ENCODE assay signal across 2 cellular contexts in the genomic region with DNA sequence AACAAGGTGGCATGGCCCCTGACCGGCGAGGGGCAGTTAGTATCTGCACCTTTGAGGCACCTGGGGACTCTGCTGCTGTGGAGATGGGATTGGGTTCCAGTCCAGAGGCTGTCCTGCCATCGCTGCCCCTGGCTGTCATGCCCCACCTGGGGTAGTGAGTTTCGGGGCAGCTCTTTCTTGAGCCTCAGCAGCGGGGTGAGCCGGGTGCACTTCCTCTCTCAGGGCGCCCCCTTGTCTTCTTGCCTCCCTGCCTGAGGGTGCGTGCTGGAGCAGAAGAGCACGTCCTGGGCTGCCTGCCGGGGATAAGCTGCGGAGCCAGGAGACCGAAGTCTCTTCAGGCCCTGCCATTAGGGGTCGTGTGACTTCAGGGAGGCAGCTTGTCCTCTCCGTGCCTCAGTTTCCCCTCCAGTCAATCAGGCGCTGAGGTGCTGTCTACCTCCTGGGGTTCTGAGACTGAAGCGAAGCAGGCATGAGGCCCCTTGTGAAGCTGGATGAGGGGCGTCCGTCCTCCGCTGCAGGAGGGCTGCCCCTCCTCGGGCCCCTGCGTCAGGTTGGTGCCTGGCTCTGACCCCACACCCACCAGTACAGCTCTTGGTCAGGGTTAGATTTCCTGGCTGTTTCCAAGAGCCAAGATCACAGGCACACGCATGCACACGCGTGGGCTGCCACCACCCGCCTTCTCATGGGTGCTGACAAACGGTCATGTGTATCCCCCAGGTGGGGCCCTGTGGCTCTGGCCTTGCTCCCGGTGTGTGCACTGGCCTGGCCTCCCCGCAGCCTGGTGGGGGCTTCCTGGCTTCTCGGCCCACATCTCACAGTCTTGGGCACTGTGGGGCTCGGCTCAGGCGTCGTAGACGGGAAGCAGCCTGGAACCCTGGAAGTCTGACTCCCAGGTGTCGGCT.
TF ChIP-seq lines count a peak whose summit lies in the region.

No MANE protein-coding gene starts in this region.

TF ChIP-seq in GM12891, 5 proteins besides CTCF, POLR2A, EP300 and RAD21:
- no peak for TF ChIP-seq PAX5 (IDR thresholded peaks at IDR 0.05; ENCODE audit: insufficient read depth, low read length, severe bottlenecking)
- TF ChIP-seq POLR2AphosphoS5 (IDR thresholded peaks at IDR 0.05; ENCODE audit: low read depth, low read length): no peak
- no peak for TF ChIP-seq POU2F2 (IDR thresholded peaks at IDR 0.05; ENCODE audit: low read depth, low read length)
- peak; percentile 15; the same call in 1 of the 2 replicates for TF ChIP-seq SPI1 (IDR thresholded peaks at IDR 0.05; ENCODE audit: low read depth, low read length)
- TF ChIP-seq TAF1 (IDR thresholded peaks at IDR 0.05; ENCODE audit: low read depth, low read length): no peak
TF ChIP-seq in GM12891: peak in this region for 1.

TF ChIP-seq in K562, 482 proteins besides CTCF, POLR2A, EP300 and RAD21:
- TF ChIP-seq POLR2G (IDR thresholded peaks at IDR 0.05; ENCODE audit: low read depth, low read length) (0 out of 2 replicates have a peak, but pooled peaks have one; percentile 8), KHSRP (IDR thresholded peaks at IDR 0.05) (no peak), BCOR (IDR thresholded peaks at IDR 0.05) (peak; percentile 54; the same call in 1 of the 2 replicates)
